ENCODE assay signal across 8 cellular contexts in genomic region chr15:70488002-70488605, GRCh38.
DNase-seq lines count a peak whose midpoint lies in the region; ATAC-seq, FAIRE-seq and TF ChIP-seq lines count a peak whose summit lies in the region.

No MANE protein-coding gene starts in this region.

- peak; percentile 97 to 99 for TF ChIP-seq RAD21 in H1 (IDR thresholded peaks at IDR 0.05 in 1 of 2, conservative IDR thresholded peaks at IDR 0.05 in 1 of 2; ENCODE audit: low read depth in 2 of 2, low read length in 2 of 2)

- H3K27ac ChIP-seq in H1 (ENCODE audit: low read depth, low read length), result no peak overlapping the region

- H2AFZ ChIP-seq in H1 (ENCODE audit: low read length), result no peak overlapping the region

- no peaks in the 10 kb centered on the region for H3K27me3 ChIP-seq in H1 (replicated peaks in 1 of 4; ENCODE audit: control insufficient read depth in 3 of 4, extremely low read depth in 1 of 4, insufficient read depth in 3 of 4, low read length in 3 of 4)

- H3K14ac ChIP-seq in H1 (ENCODE audit: insufficient read length), result no peak overlapping the region

- no peak overlapping the region for H2BK15ac ChIP-seq in H1 (ENCODE audit: low read length)

- H3K4me1 ChIP-seq in H1 (replicated peaks in 1 of 4; ENCODE audit: control insufficient read depth in 3 of 4, insufficient read depth in 4 of 4, low read length in 3 of 4), result no peaks in the 10 kb centered on the region; a peak in 1 of 7 replicates

- no peak overlapping the region for H2BK5ac ChIP-seq in H1 (ENCODE audit: low read depth, low read length)

- H3K9me3 Mint-ChIP-seq in activated CD8-positive, alpha-beta T cell treated with anti-CD3 and anti-CD28 coated beads, Interleukin-2, amount 10 ng/mL, durations not matched to agents 7 days and 5 days (ENCODE audit: insufficient read depth), result no peaks in the 10 kb centered on the region
- H3K9me3 Mint-ChIP-seq in stimulated activated memory B cell treated with anti-CD40 and anti-IgM and Interleukin-4, amounts not matched to agents 10 μg/mL and 1 μg/mL and 100 μg/mL, for 72 hours, result no peaks in the 10 kb centered on the region

- no peak overlapping the region for H3K56ac ChIP-seq in H1 (replicated peaks; ENCODE audit: insufficient read length, low read depth, low read length)

- no peaks in the 10 kb centered on the region for H3K23me2 ChIP-seq in H1 (ENCODE audit: low read depth, low read length)

- ATAC-seq in activated CD8-positive, alpha-beta T cell treated with anti-CD3 and anti-CD28 coated beads, Interleukin-2, amount 10 ng/mL, durations not matched to agents 7 days and 5 days, result no peak
- ATAC-seq in stimulated activated memory B cell treated with anti-CD40 and anti-IgM and Interleukin-4, amounts not matched to agents 10 μg/mL and 1 μg/mL and 100 μg/mL, for 72 hours, result no peak
- ATAC-seq in GM19324 (IDR thresholded peaks at IDR 0.05; ENCODE audit: low FRiP score, unreplicated experiment), result no peak

- POLR2A ChIA-PET in activated CD8-positive, alpha-beta T cell treated with anti-CD3 and anti-CD28 coated beads, Interleukin-2, amount 10 ng/mL, durations not matched to agents 7 days and 5 days (lab: Charles Lee), result interaction anchor here (1.5 kb wide), 1 partner anchor 391 kb away, joined by 5 read pairs; the partner anchor contains the start of gene TLE3
- POLR2A ChIA-PET in H1 (lab: Charles Lee; ENCODE audit: partially characterized antibody), result interaction anchor here (1.2 kb wide), 1 partner anchor 390 kb away, joined by 3 read pairs; the partner anchor contains the start of gene TLE3

- CTCF ChIA-PET in activated CD8-positive, alpha-beta T cell treated with anti-CD3 and anti-CD28 coated beads, Interleukin-2, amount 10 ng/mL, durations not matched to agents 7 days and 5 days (lab: Charles Lee), result interaction anchor here (0.6 to 14.2 kb wide), 26 partner anchors 9 to 1012 kb away, joined by 3 to 106 read pairs (median 5); partner anchors contain the start of gene TLE3
- CTCF ChIA-PET in H1 (lab: Charles Lee; ENCODE audit: partially characterized antibody), result interaction anchor here (0.6 to 5.1 kb wide), 54 partner anchors 9 to 1013 kb away, joined by 3 to 65 read pairs (median 4); no protein-coding TSS in a partner anchor

- no peaks in the 10 kb centered on the region for H3K9me3 ChIP-seq in H1 (ENCODE audit: insufficient read depth in 2 of 2, low read depth in 1 of 2, low read length in 1 of 2)

- H3K79me2 ChIP-seq in H1 (ENCODE audit: control insufficient read depth in 1 of 2, insufficient read depth in 2 of 2, low read length in 2 of 2), result no peaks in the 10 kb centered on the region

- H3K27ac Mint-ChIP-seq in activated CD8-positive, alpha-beta T cell treated with anti-CD3 and anti-CD28 coated beads, Interleukin-2, amount 10 ng/mL, durations not matched to agents 7 days and 5 days, result no peak overlapping the region
- H3K27ac Mint-ChIP-seq in stimulated activated memory B cell treated with anti-CD40 and anti-IgM and Interleukin-4, amounts not matched to agents 10 μg/mL and 1 μg/mL and 100 μg/mL, for 72 hours, result peak overlapping the region; percentile 75

- no peak overlapping the region for H2BK20ac ChIP-seq in H1 (ENCODE audit: low read length)

- H3K27me3 Mint-ChIP-seq in activated CD8-positive, alpha-beta T cell treated with anti-CD3 and anti-CD28 coated beads, Interleukin-2, amount 10 ng/mL, durations not matched to agents 7 days and 5 days (ENCODE audit: low read depth), result peaks cover 37% of the 10 kb centered on the region
- H3K27me3 Mint-ChIP-seq in stimulated activated memory B cell treated with anti-CD40 and anti-IgM and Interleukin-4, amounts not matched to agents 10 μg/mL and 1 μg/mL and 100 μg/mL, for 72 hours, result no peaks in the 10 kb centered on the region

- H3K4me3 Mint-ChIP-seq in activated CD8-positive, alpha-beta T cell treated with anti-CD3 and anti-CD28 coated beads, Interleukin-2, amount 10 ng/mL, durations not matched to agents 7 days and 5 days, result no peak overlapping the region
- no peak overlapping the region for H3K4me3 Mint-ChIP-seq in stimulated activated memory B cell treated with anti-CD40 and anti-IgM and Interleukin-4, amounts not matched to agents 10 μg/mL and 1 μg/mL and 100 μg/mL, for 72 hours

- H3K4me3 ChIP-seq in H1 (ENCODE audit: extremely low read depth in 1 of 4, insufficient read depth in 2 of 4, low read depth in 3 of 4, low read length in 4 of 4), result no peak overlapping the region

- H2BK12ac ChIP-seq in H1 (ENCODE audit: low read depth, low read length), result no peak overlapping the region

- no peak for TF ChIP-seq POLR2A in H1 (IDR thresholded peaks at IDR 0.05; ENCODE audit: control extremely low read depth in 1 of 2, low read depth in 2 of 2, low read length in 2 of 2)

- FAIRE-seq in H1 (lab: Jason Lieb, UNC), result no peak

- peak; percentile 60 for DNase-seq in A172 (ENCODE audit: low spot score)
- DNase-seq in NCI-H748 treated with DMSO at 0.1 percent for 48 hours (lab: John Stamatoyannopoulos, UW), result peak; percentile 13
- peak; percentile 82 for DNase-seq in activated CD8-positive, alpha-beta T cell treated with anti-CD3 and anti-CD28 coated beads, Interleukin-2, amount 10 ng/mL, durations not matched to agents 7 days and 5 days
- DNase-seq in H1 (ENCODE audit: low read depth in 1 of 2, low spot score in 2 of 2), result peak in 1 of 2 experiments; percentile 87
- DNase-seq in midbrain (lab: John Stamatoyannopoulos, UW), result peak; percentile 77

- no peak overlapping the region for H2AK5ac ChIP-seq in H1 (ENCODE audit: low read depth, low read length)

- H3K23ac ChIP-seq in H1 (ENCODE audit: insufficient read length), result no peak overlapping the region

- H4K91ac ChIP-seq in H1 (replicated peaks; ENCODE audit: insufficient read length, low read length), result no peak overlapping the region

- no peak overlapping the region for H4K5ac ChIP-seq in H1 (ENCODE audit: insufficient read length, low read depth, low read length)

- 36% methylated on average over 6 of the region's 6 CpGs; no CpG with 5 or more reads in 1 of the 2 experiments for WGBS in H1 (ENCODE audit: extremely low coverage in 1 of 2, insufficient coverage in 1 of 2, insufficient read length in 1 of 2, insufficient replicate concordance in 2 of 2, low coverage in 1 of 2, low lambda C conversion rate in 2 of 2, missing lambda C conversion rate in 1 of 2), 2 experiments

- H3K36me3 Mint-ChIP-seq in activated CD8-positive, alpha-beta T cell treated with anti-CD3 and anti-CD28 coated beads, Interleukin-2, amount 10 ng/mL, durations not matched to agents 7 days and 5 days (ENCODE audit: low read depth), result peaks cover 11% of the 10 kb centered on the region
- no peaks in the 10 kb centered on the region for H3K36me3 Mint-ChIP-seq in stimulated activated memory B cell treated with anti-CD40 and anti-IgM and Interleukin-4, amounts not matched to agents 10 μg/mL and 1 μg/mL and 100 μg/mL, for 72 hours

- TF ChIP-seq EP300 in H1 (IDR thresholded peaks at IDR 0.05; ENCODE audit: borderline replicate concordance in 1 of 2, low read depth in 2 of 2, low read length in 2 of 2), result no peak

- H3K4ac ChIP-seq in H1 (replicated peaks; ENCODE audit: insufficient read length, low read depth, low read length), result no peak overlapping the region

- no peaks in the 10 kb centered on the region for H3K79me1 ChIP-seq in H1 (ENCODE audit: low read depth, low read length)

- H3K36me3 ChIP-seq in H1 (ENCODE audit: control insufficient read depth in 2 of 4, insufficient read depth in 4 of 4, low read length in 3 of 4), result no peaks in the 10 kb centered on the region

- H3K4me2 ChIP-seq in H1 (ENCODE audit: insufficient read depth in 1 of 2, low read depth in 2 of 2, low read length in 2 of 2), result no peak overlapping the region

- H4K8ac ChIP-seq in H1 (ENCODE audit: extremely low read depth, insufficient read depth, low read length), result no peak overlapping the region

- no peak overlapping the region for H2BK120ac ChIP-seq in H1 (replicated peaks; ENCODE audit: low read depth, low read length)

- no peaks in the 10 kb centered on the region for H4K20me1 ChIP-seq in H1 (replicated peaks in 1 of 2; ENCODE audit: control insufficient read depth in 1 of 2, insufficient read depth in 2 of 2, low read length in 2 of 2)

- TF ChIP-seq CTCF in GM12874 (IDR thresholded peaks at IDR 0.05; ENCODE audit: insufficient read depth, low read depth, low read length) (peak; percentile 91), H1 (IDR thresholded peaks at IDR 0.05; ENCODE audit: control extremely low read depth in 1 of 3, insufficient read depth in 1 of 3, low read depth in 1 of 3, low read length in 3 of 3) (peak; percentile 84 to 96 (median 87))

- no peak overlapping the region for H3K9ac ChIP-seq in H1 (replicated peaks in 1 of 4; ENCODE audit: extremely low read depth in 1 of 4, low read depth in 3 of 4, low read length in 3 of 4)

- H3K18ac ChIP-seq in H1 (ENCODE audit: extremely low read depth, low read length), result no peak overlapping the region

- peaks cover 72% of the 10 kb centered on the region for H3K4me1 Mint-ChIP-seq in activated CD8-positive, alpha-beta T cell treated with anti-CD3 and anti-CD28 coated beads, Interleukin-2, amount 10 ng/mL, durations not matched to agents 7 days and 5 days (ENCODE audit: low read depth)
- peaks cover 57% of the 10 kb centered on the region for H3K4me1 Mint-ChIP-seq in stimulated activated memory B cell treated with anti-CD40 and anti-IgM and Interleukin-4, amounts not matched to agents 10 μg/mL and 1 μg/mL and 100 μg/mL, for 72 hours

TF ChIP-seq in H1, 55 proteins besides CTCF, POLR2A, EP300 and RAD21:
- no peak for TF ChIP-seq JUN (IDR thresholded peaks at IDR 0.05; ENCODE audit: low read depth, low read length)
- TF ChIP-seq CBX8 (IDR thresholded peaks at IDR 0.05; ENCODE audit: borderline replicate concordance, low read depth, low read length), result no peak
- TF ChIP-seq TEAD4 (IDR thresholded peaks at IDR 0.05; ENCODE audit: low read depth, low read length), result no peak
- no peak for TF ChIP-seq SP4 (IDR thresholded peaks at IDR 0.05; ENCODE audit: low read length)
- TF ChIP-seq, protein P1, sequence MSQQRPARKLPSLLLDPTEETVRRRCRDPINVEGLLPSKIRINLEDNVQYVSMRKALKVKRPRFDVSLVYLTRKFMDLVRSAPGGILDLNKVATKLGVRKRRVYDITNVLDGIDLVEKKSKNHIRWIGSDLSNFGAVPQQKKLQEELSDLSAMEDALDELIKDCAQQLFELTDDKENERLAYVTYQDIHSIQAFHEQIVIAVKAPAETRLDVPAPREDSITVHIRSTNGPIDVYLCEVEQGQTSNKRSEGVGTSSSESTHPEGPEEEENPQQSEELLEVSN (IDR thresholded peaks at IDR 0.05), result no peak
- TF ChIP-seq HDAC6 (IDR thresholded peaks at IDR 0.05; ENCODE audit: low read depth, low read length), result no peak
- no peak for TF ChIP-seq NANOG (IDR thresholded peaks at IDR 0.05; ENCODE audit: insufficient read depth, low read depth, low read length, poor library complexity, severe bottlenecking)
- TF ChIP-seq FOSL1 (IDR thresholded peaks at IDR 0.05; ENCODE audit: insufficient read depth, low read depth, low read length), result no peak
- TF ChIP-seq ASH2L (IDR thresholded peaks at IDR 0.05; ENCODE audit: low read length), result no peak
- no peak for TF ChIP-seq ZNF274 (IDR thresholded peaks at IDR 0.05; ENCODE audit: borderline replicate concordance, extremely low read depth, low read length)
